Comparison of ENCODE assay signal across 27 cellular contexts in genomic region chr4:56391270-56391669, GRCh38.
"Had no signal": no experiment of that assay in that cellular context is flagged by ENCODE, and none has a peak within 500 bp of the region (broad histone marks: within the 10 kb centered on the region; RNA-seq: fewer than 3 reads in every experiment).

No MANE protein-coding gene starts in this region.

- H3K27ac Mint-ChIP-seq: nephron; stimulated activated naive B cell treated with anti-CD40 and anti-IgM and Interleukin-4, amounts not matched to agents 10 μg/mL and 1 μg/mL and 100 μg/mL, for 72 hours had no signal

- H3K9me3 Mint-ChIP-seq: naive thymus-derived CD8-positive, alpha-beta T cell; nephron; stimulated activated naive B cell treated with anti-CD40 and anti-IgM and Interleukin-4, amounts not matched to agents 10 μg/mL and 1 μg/mL and 100 μg/mL, for 72 hours had no signal

- H3K27me3 Mint-ChIP-seq: naive thymus-derived CD8-positive, alpha-beta T cell; progenitor cell of endocrine pancreas; stimulated activated naive B cell treated with anti-CD40 and anti-IgM and Interleukin-4, amounts not matched to agents 10 μg/mL and 1 μg/mL and 100 μg/mL, for 72 hours had no signal

- FAIRE-seq: islet of Langerhans, kidney, urothelium cell line had no signal

- ATAC-seq: left colon; left lung; lower lobe of right lung; naive thymus-derived CD8-positive, alpha-beta T cell; sciatic nerve; stimulated activated naive B cell treated with anti-CD40 and anti-IgM and Interleukin-4, amounts not matched to agents 10 μg/mL and 1 μg/mL and 100 μg/mL, for 72 hours; stimulated activated naive CD8-positive, alpha-beta T cell treated with anti-CD3 and anti-CD28 coated beads, Interleukin-15, Interleukin-2, amounts not matched to agents 100 U/mL and 50 U/mL, for 24 hours; upper lobe of right lung had no signal

- H3K27ac ChIP-seq: left lung, lower lobe of right lung, ovary, right atrium auricular region, skin epidermis, stomach, testis, thyroid gland, upper lobe of right lung had no signal

- H3K36me3 ChIP-seq: ovary, right atrium auricular region, thyroid gland, upper lobe of right lung had no signal

- DNase-seq: hippocampal formation; kidney; left colon; left lung; lower lobe of right lung; mammary epithelial cell; mesenchymal stem cell; naive thymus-derived CD8-positive, alpha-beta T cell; ovary; stimulated activated CD4-positive, alpha-beta T cell treated with anti-CD3 and anti-CD28 coated beads, Interleukin-12 subunit alpha, Interleukin-12 subunit beta, amount 100 ng/mL, for 4 hours; stimulated activated CD4-positive, alpha-beta T cell treated with anti-CD3 and anti-CD28 coated beads, Interleukin-15, amount 100 ng/mL, for 24 hours; stimulated activated CD4-positive, alpha-beta T cell treated with anti-CD3 and anti-CD28 coated beads, Interleukin-2, amount 100 ng/mL, for 24 hours; stimulated activated CD4-positive, alpha-beta T cell treated with anti-CD3 and anti-CD28 coated beads, Interleukin-4, amount 100 ng/mL, for 1 hour; stimulated activated naive B cell treated with anti-CD40 and anti-IgM and Interleukin-4, amounts not matched to agents 10 μg/mL and 1 μg/mL and 100 μg/mL, for 72 hours; stimulated activated naive CD8-positive, alpha-beta T cell treated with anti-CD3 and anti-CD28 coated beads, Interleukin-15, Interleukin-2, amounts not matched to agents 100 U/mL and 50 U/mL, for 24 hours; stomach; testis; thyroid gland; trophoblast cell; upper lobe of right lung had no signal

- H3K4me3 ChIP-seq: left lung, lower lobe of right lung, ovary, right atrium auricular region, skin epidermis, stomach, testis, thyroid gland, upper lobe of right lung had no signal

- H3K9me3 ChIP-seq: left lung, lower lobe of right lung, ovary, right atrium auricular region, stomach, testis, thyroid gland, upper lobe of right lung had no signal

- H3K4me3 Mint-ChIP-seq: naive thymus-derived CD8-positive, alpha-beta T cell; stimulated activated naive B cell treated with anti-CD40 and anti-IgM and Interleukin-4, amounts not matched to agents 10 μg/mL and 1 μg/mL and 100 μg/mL, for 72 hours had no signal

- H3K4me1 ChIP-seq: testis had no signal

- H3K27me3 ChIP-seq: left lung, ovary, right atrium auricular region, stomach, testis, thyroid gland, upper lobe of right lung had no signal
